ENCODE assay signal across 2 cellular contexts in the genomic region with DNA sequence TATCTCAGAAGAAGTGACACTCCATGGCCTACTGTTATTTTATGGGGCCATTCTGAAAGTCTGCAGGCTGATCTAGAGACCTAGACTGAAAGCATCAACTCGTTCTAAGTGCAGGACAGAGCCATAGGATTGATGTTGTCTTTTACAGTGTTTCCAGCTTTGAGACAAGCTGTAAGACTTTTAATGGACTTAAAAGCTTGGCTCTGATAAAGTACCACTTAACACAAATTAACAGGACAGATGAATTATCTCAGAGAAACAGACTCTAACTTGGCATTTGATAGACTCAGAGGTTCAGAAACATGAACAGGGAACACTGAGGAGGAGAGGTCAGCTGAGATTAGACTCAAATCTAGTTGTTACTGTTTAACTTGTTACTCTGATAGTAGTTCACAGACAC.
TF ChIP-seq lines count a peak whose summit lies in the region.

No MANE protein-coding gene starts in this region.

TF ChIP-seq in SK-N-SH treated with all-trans-retinoic acid at 6 μM for 48 hours, 23 proteins besides CTCF, POLR2A, EP300 and RAD21:
- TF ChIP-seq, protein P1, sequence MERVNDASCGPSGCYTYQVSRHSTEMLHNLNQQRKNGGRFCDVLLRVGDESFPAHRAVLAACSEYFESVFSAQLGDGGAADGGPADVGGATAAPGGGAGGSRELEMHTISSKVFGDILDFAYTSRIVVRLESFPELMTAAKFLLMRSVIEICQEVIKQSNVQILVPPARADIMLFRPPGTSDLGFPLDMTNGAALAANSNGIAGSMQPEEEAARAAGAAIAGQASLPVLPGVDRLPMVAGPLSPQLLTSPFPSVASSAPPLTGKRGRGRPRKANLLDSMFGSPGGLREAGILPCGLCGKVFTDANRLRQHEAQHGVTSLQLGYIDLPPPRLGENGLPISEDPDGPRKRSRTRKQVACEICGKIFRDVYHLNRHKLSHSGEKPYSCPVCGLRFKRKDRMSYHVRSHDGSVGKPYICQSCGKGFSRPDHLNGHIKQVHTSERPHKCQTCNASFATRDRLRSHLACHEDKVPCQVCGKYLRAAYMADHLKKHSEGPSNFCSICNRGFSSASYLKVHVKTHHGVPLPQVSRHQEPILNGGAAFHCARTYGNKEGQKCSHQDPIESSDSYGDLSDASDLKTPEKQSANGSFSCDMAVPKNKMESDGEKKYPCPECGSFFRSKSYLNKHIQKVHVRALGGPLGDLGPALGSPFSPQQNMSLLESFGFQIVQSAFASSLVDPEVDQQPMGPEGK (CRISPR knock-in tag; IDR thresholded peaks at IDR 0.05; ENCODE audit: borderline replicate concordance) = no peak
- TF ChIP-seq ZNF8 (CRISPR knock-in tag; IDR thresholded peaks at IDR 0.05) (no peak), ZFP30 (CRISPR knock-in tag; IDR thresholded peaks at IDR 0.05) (no peak), ZNF70 (CRISPR knock-in tag; IDR thresholded peaks at IDR 0.05) (no peak), ARNTL (CRISPR knock-in tag; IDR thresholded peaks at IDR 0.05; ENCODE audit: borderline replicate concordance, low read depth) (no peak)
- TF ChIP-seq, protein P2, sequence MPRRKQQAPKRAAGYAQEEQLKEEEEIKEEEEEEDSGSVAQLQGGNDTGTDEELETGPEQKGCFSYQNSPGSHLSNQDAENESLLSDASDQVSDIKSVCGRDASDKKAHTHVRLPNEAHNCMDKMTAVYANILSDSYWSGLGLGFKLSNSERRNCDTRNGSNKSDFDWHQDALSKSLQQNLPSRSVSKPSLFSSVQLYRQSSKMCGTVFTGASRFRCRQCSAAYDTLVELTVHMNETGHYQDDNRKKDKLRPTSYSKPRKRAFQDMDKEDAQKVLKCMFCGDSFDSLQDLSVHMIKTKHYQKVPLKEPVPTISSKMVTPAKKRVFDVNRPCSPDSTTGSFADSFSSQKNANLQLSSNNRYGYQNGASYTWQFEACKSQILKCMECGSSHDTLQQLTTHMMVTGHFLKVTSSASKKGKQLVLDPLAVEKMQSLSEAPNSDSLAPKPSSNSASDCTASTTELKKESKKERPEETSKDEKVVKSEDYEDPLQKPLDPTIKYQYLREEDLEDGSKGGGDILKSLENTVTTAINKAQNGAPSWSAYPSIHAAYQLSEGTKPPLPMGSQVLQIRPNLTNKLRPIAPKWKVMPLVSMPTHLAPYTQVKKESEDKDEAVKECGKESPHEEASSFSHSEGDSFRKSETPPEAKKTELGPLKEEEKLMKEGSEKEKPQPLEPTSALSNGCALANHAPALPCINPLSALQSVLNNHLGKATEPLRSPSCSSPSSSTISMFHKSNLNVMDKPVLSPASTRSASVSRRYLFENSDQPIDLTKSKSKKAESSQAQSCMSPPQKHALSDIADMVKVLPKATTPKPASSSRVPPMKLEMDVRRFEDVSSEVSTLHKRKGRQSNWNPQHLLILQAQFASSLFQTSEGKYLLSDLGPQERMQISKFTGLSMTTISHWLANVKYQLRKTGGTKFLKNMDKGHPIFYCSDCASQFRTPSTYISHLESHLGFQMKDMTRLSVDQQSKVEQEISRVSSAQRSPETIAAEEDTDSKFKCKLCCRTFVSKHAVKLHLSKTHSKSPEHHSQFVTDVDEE (CRISPR knock-in tag; IDR thresholded peaks at IDR 0.05) = no peak
- TF ChIP-seq, protein P3, sequence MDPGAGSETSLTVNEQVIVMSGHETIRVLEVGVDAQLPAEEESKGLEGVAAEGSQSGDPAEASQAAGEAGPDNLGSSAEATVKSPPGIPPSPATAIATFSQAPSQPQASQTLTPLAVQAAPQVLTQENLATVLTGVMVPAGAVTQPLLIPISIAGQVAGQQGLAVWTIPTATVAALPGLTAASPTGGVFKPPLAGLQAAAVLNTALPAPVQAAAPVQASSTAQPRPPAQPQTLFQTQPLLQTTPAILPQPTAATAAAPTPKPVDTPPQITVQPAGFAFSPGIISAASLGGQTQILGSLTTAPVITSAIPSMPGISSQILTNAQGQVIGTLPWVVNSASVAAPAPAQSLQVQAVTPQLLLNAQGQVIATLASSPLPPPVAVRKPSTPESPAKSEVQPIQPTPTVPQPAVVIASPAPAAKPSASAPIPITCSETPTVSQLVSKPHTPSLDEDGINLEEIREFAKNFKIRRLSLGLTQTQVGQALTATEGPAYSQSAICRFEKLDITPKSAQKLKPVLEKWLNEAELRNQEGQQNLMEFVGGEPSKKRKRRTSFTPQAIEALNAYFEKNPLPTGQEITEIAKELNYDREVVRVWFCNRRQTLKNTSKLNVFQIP (CRISPR knock-in tag; IDR thresholded peaks at IDR 0.05; ENCODE audit: borderline replicate concordance, low read depth) = no peak

TF ChIP-seq in H1, 55 proteins besides CTCF, POLR2A, EP300 and RAD21 (continued from another document):
- TF ChIP-seq, protein P4, sequence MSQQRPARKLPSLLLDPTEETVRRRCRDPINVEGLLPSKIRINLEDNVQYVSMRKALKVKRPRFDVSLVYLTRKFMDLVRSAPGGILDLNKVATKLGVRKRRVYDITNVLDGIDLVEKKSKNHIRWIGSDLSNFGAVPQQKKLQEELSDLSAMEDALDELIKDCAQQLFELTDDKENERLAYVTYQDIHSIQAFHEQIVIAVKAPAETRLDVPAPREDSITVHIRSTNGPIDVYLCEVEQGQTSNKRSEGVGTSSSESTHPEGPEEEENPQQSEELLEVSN (IDR thresholded peaks at IDR 0.05) = no peak
- TF ChIP-seq TEAD4 (IDR thresholded peaks at IDR 0.05; ENCODE audit: low read depth, low read length) (no peak), BCL11A (IDR thresholded peaks at IDR 0.05; ENCODE audit: low read depth in 2 of 2, low read length in 2 of 2) (no peak), SRF (IDR thresholded peaks at IDR 0.05; ENCODE audit: low read depth, low read length) (no peak), RBBP5 (IDR thresholded peaks at IDR 0.05; ENCODE audit: borderline replicate concordance, low read depth, low read length) (no peak), PHF8 (conservative IDR thresholded peaks at IDR 0.05; ENCODE audit: low read depth, low read length) (no peak), CTBP2 (IDR thresholded peaks at IDR 0.05; ENCODE audit: borderline replicate concordance, insufficient read depth, insufficient read length, low read length) (no peak), GTF2F1 (IDR thresholded peaks at IDR 0.05; ENCODE audit: borderline replicate concordance, low read depth, low read length) (no peak), CREB1 (IDR thresholded peaks at IDR 0.05) (no peak), ASH2L (IDR thresholded peaks at IDR 0.05; ENCODE audit: low read length) (no peak), JUND (IDR thresholded peaks at IDR 0.05; ENCODE audit: low read length) (no peak), ZNF274 (IDR thresholded peaks at IDR 0.05; ENCODE audit: borderline replicate concordance, extremely low read depth, low read length) (no peak), SIN3A (conservative IDR thresholded peaks at IDR 0.05 in 1 of 2, IDR thresholded peaks at IDR 0.05 in 1 of 2; ENCODE audit: low read depth in 1 of 2, low read length in 2 of 2) (no peak), RNF2 (IDR thresholded peaks at IDR 0.05; ENCODE audit: borderline replicate concordance, low read depth, low read length, missing control alignments, poor library complexity, severe bottlenecking) (no peak), JUN (IDR thresholded peaks at IDR 0.05; ENCODE audit: low read depth, low read length) (no peak), EZH2 (IDR thresholded peaks at IDR 0.05; ENCODE audit: low read depth, low read length, severe bottlenecking) (no peak), RXRA (IDR thresholded peaks at IDR 0.05; ENCODE audit: insufficient read depth, low read depth, low read length) (no peak)
